In the genomic region with DNA sequence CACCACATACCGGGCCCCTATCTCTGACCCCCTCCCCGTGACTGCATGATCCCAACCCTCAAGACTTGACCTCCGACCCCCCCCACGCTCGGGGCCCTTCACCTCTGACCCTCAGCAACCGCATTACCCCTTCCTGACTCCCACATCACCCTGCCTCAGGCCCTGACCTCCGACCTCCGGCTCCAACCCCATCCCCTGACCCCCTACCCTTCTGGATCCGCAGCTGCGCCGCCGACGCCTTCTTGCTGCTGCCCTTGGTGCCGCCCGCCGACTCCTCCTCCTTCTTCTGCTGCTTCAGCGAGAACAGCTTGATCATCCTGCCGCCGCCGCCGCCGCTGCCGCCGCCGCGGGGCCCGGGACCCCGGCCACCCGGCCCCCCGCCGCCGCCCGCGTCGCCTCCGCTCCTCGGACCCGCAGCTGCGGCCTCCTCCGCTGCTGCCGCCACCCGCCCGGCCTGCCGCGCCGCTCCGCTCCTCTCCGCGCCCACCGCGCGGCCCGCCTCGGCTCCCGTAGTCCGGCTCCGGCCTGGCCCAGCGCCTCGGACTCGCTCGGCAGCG, we compare ENCODE assay signal across 7 cellular contexts. TPM values are rescaled to one million over a fixed set of nuclear protein-coding genes. Genes with fewer than 3 reads are reported as not detected.
DNase-seq lines count a peak whose midpoint lies in the region; ATAC-seq and TF ChIP-seq lines count a peak whose summit lies in the region.

UBE2M (minus strand) TSS at position 546 of the 557 bp plus-strand sequence; CDS start at position 316, 230 bp downstream.

- peak within 1 kb of the TSS; percentile 78 for H2BK12ac ChIP-seq in H9 (ENCODE audit: insufficient read length, low read depth, low read length)

- peak within 1 kb of the TSS; percentile 93 for H3K4me3 ChIP-seq in SK-N-MC
- H3K4me3 ChIP-seq in liver (ENCODE audit: low read depth in 1 of 3, low read length in 3 of 3): peak within 1 kb of the TSS; percentile 70 to 88 (median 78)

- H3K4me3 Mint-ChIP-seq in H9: peak within 1 kb of the TSS; percentile 96 to 99
- peak within 1 kb of the TSS; percentile 96 for H3K4me3 Mint-ChIP-seq in central memory CD8-positive, alpha-beta T cell

- H3T11ph ChIP-seq in H9 (ENCODE audit: low read length): peak within 1 kb of the TSS; percentile 81

- H4K8ac ChIP-seq in H9 (replicated peaks; ENCODE audit: insufficient read length, low read depth, low read length): no peak within 1 kb of the TSS

- H3K27ac ChIP-seq in H9 (ENCODE audit: insufficient read length, low read depth, low read length) (peak within 1 kb of the TSS; percentile 86), SK-N-MC (peak within 1 kb of the TSS; percentile 99), liver (ENCODE audit: low read depth in 1 of 2, low read length in 2 of 2) (peak within 1 kb of the TSS; percentile 87 to 100)

- H3K4me1 ChIP-seq in H9 (ENCODE audit: insufficient read depth, low read length): no peaks in the 10 kb centered on the region
- peaks cover 31 to 68% (median 59%) of the 10 kb centered on the region in 4 donors for H3K4me1 ChIP-seq in liver (ENCODE audit: control insufficient read depth in 4 of 4, insufficient read depth in 4 of 4, low read length in 3 of 4)

- no peak within 1 kb of the TSS for H2BK120ac ChIP-seq in H9 (ENCODE audit: low read depth, low read length, poor library complexity, severe bottlenecking)

- ATAC-seq in central memory CD8-positive, alpha-beta T cell (replicated peaks; ENCODE audit: extremely low read depth, poor library complexity, severe bottlenecking): peak; percentile 31

- no peaks in the 10 kb centered on the region for H3K9me3 ChIP-seq in H9 (ENCODE audit: control insufficient read depth, low read depth, low read length)
- no peaks in the 10 kb centered on the region for H3K9me3 ChIP-seq in SK-N-MC (ENCODE audit: low read depth, low read length)
- no peaks in the 10 kb centered on the region for H3K9me3 ChIP-seq in liver (ENCODE audit: control insufficient read depth in 4 of 4, low read length in 3 of 4)

- H3K4ac ChIP-seq in H9 (ENCODE audit: low read depth, low read length): no peak within 1 kb of the TSS

- peaks cover 21 to 41% of the 10 kb centered on the region in 2 experiments for H3K4me1 Mint-ChIP-seq in H9
- peaks cover 74% of the 10 kb centered on the region for H3K4me1 Mint-ChIP-seq in central memory CD8-positive, alpha-beta T cell

- H3K56ac ChIP-seq in H9 (ENCODE audit: insufficient read length, low read depth, low read length): no peak within 1 kb of the TSS

- peak within 1 kb of the TSS; percentile 89 for H2BK5ac ChIP-seq in H9 (ENCODE audit: insufficient read length, low read length)

- no peak within 1 kb of the TSS for H4K91ac ChIP-seq in H9 (ENCODE audit: insufficient read length, low read depth, low read length)

- peak; percentile 66 for DNase-seq in H9
- no peak for DNase-seq in SK-N-MC (ENCODE audit: low read depth, low spot score)
- DNase-seq in central memory CD8-positive, alpha-beta T cell (ENCODE audit: low spot score in 2 of 2): peak in 1 of 2 donors; percentile 45
- DNase-seq in stromal cell of bone marrow (ENCODE audit: low read depth): peak; percentile 12
- no peak for DNase-seq in medulla oblongata (ENCODE audit: extremely low spot score)
- no peak for DNase-seq in NK-92 treated with Interleukin-12 subunit alpha and Interleukin-12 subunit beta, amount 100 ng/mL, for 24 hours (lab: John Stamatoyannopoulos, UW)

- peak within 1 kb of the TSS; percentile 100 for H3K18ac ChIP-seq in H9 (ENCODE audit: insufficient read length, low read depth, low read length)

- peak within 1 kb of the TSS; percentile 46 for H4K5ac ChIP-seq in H9 (ENCODE audit: insufficient read length, low read depth, low read length)

- peak within 1 kb of the TSS; percentile 99 for H3K9ac ChIP-seq in H9 (ENCODE audit: extremely low read depth, insufficient read length, low read length)
- peak within 1 kb of the TSS; percentile 99 for H3K9ac ChIP-seq in SK-N-MC (ENCODE audit: insufficient read length)
- H3K9ac ChIP-seq in liver (ENCODE audit: low read depth in 1 of 2, low read length in 2 of 2): peak within 1 kb of the TSS; percentile 90 to 94

- H3K36me3 Mint-ChIP-seq in H9 (ENCODE audit: insufficient read depth in 1 of 3, low read depth in 3 of 3): peaks cover 18 to 41% (median 27%) of the 10 kb centered on the region in 3 experiments; a peak in 6 of 7 replicates
- peaks cover 36% of the 10 kb centered on the region for H3K36me3 Mint-ChIP-seq in central memory CD8-positive, alpha-beta T cell (ENCODE audit: insufficient read depth)

- peak within 1 kb of the TSS; percentile 67 for H3K4me2 ChIP-seq in H9 (ENCODE audit: insufficient read depth, insufficient read length, low read length)

- H3K27me3 Mint-ChIP-seq in H9 (ENCODE audit: low read depth): peaks cover 1% of the 10 kb centered on the region; the same call in 1 of the 2 replicates
- no peaks in the 10 kb centered on the region for H3K27me3 Mint-ChIP-seq in central memory CD8-positive, alpha-beta T cell

- H2AK5ac ChIP-seq in H9 (ENCODE audit: insufficient read length, low read length): no peak within 1 kb of the TSS

- no peak within 1 kb of the TSS for H2AFZ ChIP-seq in H9 (ENCODE audit: low read length)

- H3K23ac ChIP-seq in H9 (ENCODE audit: insufficient read length, low read depth, low read length): no peak within 1 kb of the TSS

- H3K27me3 ChIP-seq in H9 (ENCODE audit: insufficient read depth, low read length): no peaks in the 10 kb centered on the region
- H3K27me3 ChIP-seq in liver (ENCODE audit: control insufficient read depth in 4 of 4, insufficient read depth in 4 of 4, low read length in 3 of 4): no peaks in the 10 kb centered on the region

- H3K27ac Mint-ChIP-seq in H9: peak within 1 kb of the TSS; percentile 100
- H3K27ac Mint-ChIP-seq in central memory CD8-positive, alpha-beta T cell (ENCODE audit: low read depth): peak within 1 kb of the TSS; percentile 94

- TF ChIP-seq CTCF in H9 (conservative IDR thresholded peaks at IDR 0.05): no peak
- no peak for TF ChIP-seq CTCF in liver (IDR thresholded peaks at IDR 0.05; ENCODE audit: low read depth, low read length, missing input control)

- H2BK15ac ChIP-seq in H9 (ENCODE audit: low read depth, low read length): 0 out of 2 replicates have a peak within 1 kb of the TSS, but pooled peaks have one; percentile 76

- WGBS in H9 (ENCODE audit: extremely low coverage, insufficient read length, low lambda C conversion rate): no CpG with 5 or more reads among the region's 62 CpGs
- WGBS in liver: under 1% methylated on average over 62 of the region's 62 CpGs

- H4K20me1 ChIP-seq in H9 (ENCODE audit: control insufficient read depth, insufficient read depth, insufficient read length): no peaks in the 10 kb centered on the region

- H3K9me3 Mint-ChIP-seq in H9: no peaks in the 10 kb centered on the region; a peak in 1 of 5 replicates
- H3K9me3 Mint-ChIP-seq in central memory CD8-positive, alpha-beta T cell: no peaks in the 10 kb centered on the region

- no peak for TF ChIP-seq RAD21 in liver (IDR thresholded peaks at IDR 0.05)

- peaks cover 17% of the 10 kb centered on the region for H3K36me3 ChIP-seq in SK-N-MC (ENCODE audit: insufficient read depth, low read length)
- H3K36me3 ChIP-seq in liver (ENCODE audit: control insufficient read depth in 4 of 4, insufficient read depth in 3 of 4, low read depth in 1 of 4, low read length in 3 of 4): peaks cover 0 to 7% (median 3%) of the 10 kb centered on the region in 4 donors

- H3K79me1 ChIP-seq in H9 (ENCODE audit: insufficient read depth, low read depth, low read length, poor library complexity, severe bottlenecking): no peaks in the 10 kb centered on the region

- H3K79me2 ChIP-seq in H9 (ENCODE audit: insufficient read depth, low read length): peaks cover 8% of the 10 kb centered on the region; the same call in 1 of the 2 replicates

- peaks cover 16% of the 10 kb centered on the region for H3K23me2 ChIP-seq in H9 (ENCODE audit: insufficient read length, low read depth, low read length, poor library complexity, severe bottlenecking)

- H2BK20ac ChIP-seq in H9 (ENCODE audit: low read depth, low read length, poor library complexity, severe bottlenecking): no peak within 1 kb of the TSS

- H3K14ac ChIP-seq in H9 (ENCODE audit: insufficient read depth, low read length): peak within 1 kb of the TSS; percentile 100

TF ChIP-seq in liver, 16 proteins besides CTCF, POLR2A, EP300 and RAD21:
- TF ChIP-seq GABPA (IDR thresholded peaks at IDR 0.05 in 1 of 2, conservative IDR thresholded peaks at IDR 0.05 in 1 of 2) (no peak), RXRA (IDR thresholded peaks at IDR 0.05) (peak; percentile 14 to 34), NR2F2 (IDR thresholded peaks at IDR 0.05) (peak; percentile 93)
- TF ChIP-seq, protein P1, sequence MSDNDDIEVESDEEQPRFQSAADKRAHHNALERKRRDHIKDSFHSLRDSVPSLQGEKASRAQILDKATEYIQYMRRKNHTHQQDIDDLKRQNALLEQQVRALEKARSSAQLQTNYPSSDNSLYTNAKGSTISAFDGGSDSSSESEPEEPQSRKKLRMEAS (IDR thresholded peaks at IDR 0.05): no peak

RNA-seq across cellular contexts. Expression of gene UBE2M, which starts in this region (rescaled TPM):
- total RNA-seq in H9 (2021): 127 and 136 TPM in 2 replicates
- total RNA-seq in liver: 10 to 100 TPM; 12.1 to 30.7 TPM
- polyA plus RNA-seq in liver: 10 to 100 TPM in 1 of 2 donors, 1 to 10 TPM in 1; 7.6 to 23.4 TPM

Comparison
In these comparisons a context has a peak if more than half of its experiments do, and no peak if none do; other contexts are left out.
1. DNase-seq: peak in H9 (single experiment) and stromal cell of bone marrow (single experiment); none in SK-N-MC (single experiment), medulla oblongata (single experiment) and NK-92 treated with Interleukin-12 subunit alpha and Interleukin-12 subunit beta, amount 100 ng/mL, for 24 hours (single experiment).
2. Peak in every context shown above with its lines, with median percentiles within 50 percentile points of each other: H3K27ac ChIP-seq and H3K9ac ChIP-seq.